ENCODE assay signal across 21 cellular contexts in the genomic region with DNA sequence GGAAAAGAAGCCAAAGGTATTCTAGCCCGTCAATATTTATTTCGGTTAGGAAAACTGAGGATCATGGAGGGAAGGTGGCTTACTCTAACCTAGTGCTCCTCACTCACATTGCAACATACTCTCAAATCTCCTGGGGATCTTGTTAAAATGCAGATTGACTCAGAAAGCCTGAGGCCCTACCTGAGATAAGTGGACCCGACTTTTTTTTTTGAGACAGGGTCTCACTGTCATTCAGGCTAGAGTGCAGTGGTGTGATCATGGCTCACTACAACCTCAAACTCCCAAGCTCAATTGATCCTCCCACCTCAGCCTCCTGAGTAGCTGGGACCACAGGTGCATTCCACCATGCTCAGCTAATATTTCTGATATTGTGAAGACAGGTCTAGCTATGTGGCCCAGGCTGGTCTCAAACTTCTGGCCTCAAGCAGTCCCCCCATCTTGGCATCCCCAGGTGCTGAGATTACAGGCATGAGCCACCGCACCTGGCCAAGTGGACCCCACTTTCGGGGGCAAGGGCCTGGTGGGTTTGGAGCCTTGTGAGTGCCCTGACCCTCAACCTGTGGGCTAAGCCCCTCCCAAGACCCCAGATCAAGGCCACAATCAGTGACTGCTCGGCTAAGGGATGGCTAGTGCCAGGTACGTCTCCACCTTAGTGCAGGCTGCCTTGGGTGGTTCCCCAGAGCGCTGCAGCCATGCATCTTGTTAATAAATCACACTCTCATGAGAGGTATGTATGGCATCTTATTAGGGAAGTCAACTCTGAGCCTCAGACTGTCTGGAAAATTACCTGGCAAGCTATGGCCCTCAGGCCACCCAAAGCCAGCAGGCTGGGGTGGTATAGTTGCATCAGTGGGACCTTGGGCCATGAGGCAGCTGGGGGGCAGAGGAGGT. TPM values are rescaled to one million over a fixed set of nuclear protein-coding genes. Genes with fewer than 3 reads are reported as not detected.
A peak's percentile ranks its signal among the peaks of the same experiment; 100 is the strongest.
DNase-seq lines count a peak whose midpoint lies in the region; ATAC-seq and TF ChIP-seq lines count a peak whose summit lies in the region.
"Had no signal": no experiment of that assay in that cellular context is flagged by ENCODE, and none has a peak within 500 bp of the region (broad histone marks: within the 10 kb centered on the region; RNA-seq: fewer than 3 reads in every experiment).

No MANE protein-coding gene starts in this region.

- no peak for TF ChIP-seq POLR2A in body of pancreas (IDR thresholded peaks at IDR 0.05)

- H3K36me3 ChIP-seq in body of pancreas (replicated peaks in 1 of 2; ENCODE audit: insufficient read depth in 1 of 2, low read depth in 2 of 2): no peaks in the 10 kb centered on the region
- H3K36me3 ChIP-seq: brain microvascular endothelial cell, heart right ventricle, SJSA1 had no signal

- intact Hi-C loops in body of pancreas (cut with DNase I): no loop called here

- H3K27me3 ChIP-seq in body of pancreas: no peaks in the 10 kb centered on the region
- H3K27me3 ChIP-seq: SJSA1 had no signal

- no peaks in the 10 kb centered on the region for H3K36me3 Mint-ChIP-seq in activated naive CD8-positive, alpha-beta T cell treated with anti-CD3 and anti-CD28 coated beads, Interleukin-2, amount 10 ng/mL, durations not matched to agents 7 days and 5 days
- no peaks in the 10 kb centered on the region for H3K36me3 Mint-ChIP-seq in activated naive CD8-positive, alpha-beta T cell treated with anti-CD3 and anti-CD28 coated beads, Interleukin-2, amount 50 U/mL, for 24 hours (ENCODE audit: low read depth)
- no peaks in the 10 kb centered on the region for H3K36me3 Mint-ChIP-seq in mesothelial cell of epicardium
- H3K36me3 Mint-ChIP-seq: CD4-positive, CD25-positive, alpha-beta regulatory T cell had no signal

- TF ChIP-seq CTCF in body of pancreas (IDR thresholded peaks at IDR 0.05): no peak
- TF ChIP-seq CTCF in mesothelial cell of epicardium (IDR thresholded peaks at IDR 0.05; ENCODE audit: unreplicated experiment): no peak

- 31 to 77% methylated on average over 3 to 8 of the region's 8 CpGs for WGBS in body of pancreas, 2 donors

- H3K9me3 ChIP-seq in body of pancreas: no peaks in the 10 kb centered on the region
- H3K9me3 ChIP-seq: heart right ventricle, SJSA1 had no signal

- H3K9me3 Mint-ChIP-seq in activated naive CD8-positive, alpha-beta T cell treated with anti-CD3 and anti-CD28 coated beads, Interleukin-2, amount 10 ng/mL, durations not matched to agents 7 days and 5 days: no peaks in the 10 kb centered on the region
- H3K9me3 Mint-ChIP-seq in activated naive CD8-positive, alpha-beta T cell treated with anti-CD3 and anti-CD28 coated beads, Interleukin-2, amount 50 U/mL, for 24 hours: no peaks in the 10 kb centered on the region
- H3K9me3 Mint-ChIP-seq in mesothelial cell of epicardium: no peaks in the 10 kb centered on the region

- H3K4me3 ChIP-seq in body of pancreas: no peak overlapping the region
- H3K4me3 ChIP-seq: heart right ventricle, SJSA1 had no signal

- H3K4me1 Mint-ChIP-seq in activated naive CD8-positive, alpha-beta T cell treated with anti-CD3 and anti-CD28 coated beads, Interleukin-2, amount 10 ng/mL, durations not matched to agents 7 days and 5 days: peaks cover 27% of the 10 kb centered on the region
- H3K4me1 Mint-ChIP-seq in activated naive CD8-positive, alpha-beta T cell treated with anti-CD3 and anti-CD28 coated beads, Interleukin-2, amount 50 U/mL, for 24 hours: peaks cover 30% of the 10 kb centered on the region
- peaks cover 28% of the 10 kb centered on the region for H3K4me1 Mint-ChIP-seq in mesothelial cell of epicardium

- peak overlapping the region; percentile 59 to 80 (median 68) for H3K27ac ChIP-seq in body of pancreas
- H3K27ac ChIP-seq: brain microvascular endothelial cell, heart right ventricle, SJSA1 had no signal

- H3K4me1 ChIP-seq in body of pancreas: peaks cover 79% of the 10 kb centered on the region

- no peak for ATAC-seq in activated naive CD8-positive, alpha-beta T cell treated with anti-CD3 and anti-CD28 coated beads, Interleukin-2, amount 10 ng/mL, durations not matched to agents 7 days and 5 days (ENCODE audit: low read depth)
- ATAC-seq in activated naive CD8-positive, alpha-beta T cell treated with anti-CD3 and anti-CD28 coated beads, Interleukin-2, amount 50 U/mL, for 24 hours: no peak
- no peak for ATAC-seq in body of pancreas
- ATAC-seq: heart right ventricle, right cardiac atrium had no signal

- H3K27ac Mint-ChIP-seq in activated naive CD8-positive, alpha-beta T cell treated with anti-CD3 and anti-CD28 coated beads, Interleukin-2, amount 10 ng/mL, durations not matched to agents 7 days and 5 days: no peak overlapping the region
- H3K27ac Mint-ChIP-seq in activated naive CD8-positive, alpha-beta T cell treated with anti-CD3 and anti-CD28 coated beads, Interleukin-2, amount 50 U/mL, for 24 hours: no peak overlapping the region
- peak overlapping the region; percentile 31 for H3K27ac Mint-ChIP-seq in mesothelial cell of epicardium
- H3K27ac Mint-ChIP-seq: CD4-positive, CD25-positive, alpha-beta regulatory T cell had no signal

- POLR2A ChIA-PET in activated naive CD8-positive, alpha-beta T cell treated with anti-CD3 and anti-CD28 coated beads, Interleukin-2, amount 10 ng/mL, durations not matched to agents 7 days and 5 days (lab: Charles Lee): interaction anchor here (0.9 to 1.5 kb wide), 2 partner anchors 32 to 99 kb away, joined by 3 read pairs; no protein-coding TSS in a partner anchor

- no peak overlapping the region for H3K4me3 Mint-ChIP-seq in activated naive CD8-positive, alpha-beta T cell treated with anti-CD3 and anti-CD28 coated beads, Interleukin-2, amount 10 ng/mL, durations not matched to agents 7 days and 5 days
- H3K4me3 Mint-ChIP-seq in activated naive CD8-positive, alpha-beta T cell treated with anti-CD3 and anti-CD28 coated beads, Interleukin-2, amount 50 U/mL, for 24 hours: no peak overlapping the region
- no peak overlapping the region for H3K4me3 Mint-ChIP-seq in mesothelial cell of epicardium
- H3K4me3 Mint-ChIP-seq: CD4-positive, CD25-positive, alpha-beta regulatory T cell had no signal

- H3K27me3 Mint-ChIP-seq in activated naive CD8-positive, alpha-beta T cell treated with anti-CD3 and anti-CD28 coated beads, Interleukin-2, amount 10 ng/mL, durations not matched to agents 7 days and 5 days: peaks cover 7% of the 10 kb centered on the region
- H3K27me3 Mint-ChIP-seq in activated naive CD8-positive, alpha-beta T cell treated with anti-CD3 and anti-CD28 coated beads, Interleukin-2, amount 50 U/mL, for 24 hours: peaks cover 5% of the 10 kb centered on the region
- H3K27me3 Mint-ChIP-seq in mesothelial cell of epicardium (ENCODE audit: low read depth): peaks cover 22% of the 10 kb centered on the region

- peak; percentile 12 for DNase-seq in activated naive CD8-positive, alpha-beta T cell treated with anti-CD3 and anti-CD28 coated beads, Interleukin-2, amount 10 ng/mL, durations not matched to agents 7 days and 5 days
- no peak for DNase-seq in activated naive CD8-positive, alpha-beta T cell treated with anti-CD3 and anti-CD28 coated beads, Interleukin-2, amount 50 U/mL, for 24 hours
- DNase-seq in body of pancreas: no peak
- DNase-seq in mesothelial cell of epicardium (ENCODE audit: low spot score in 2 of 2, unreplicated experiment in 2 of 2): no peak
- DNase-seq in NCI-H1930 (lab: John Stamatoyannopoulos, UW): no peak
- DNase-seq in NCI-H2029 treated with DMSO at 0.1 percent for 48 hours (lab: John Stamatoyannopoulos, UW): no peak
- no peak for DNase-seq in UCSD-AML1 (lab: John Stamatoyannopoulos, UW; ENCODE audit: unreplicated experiment)
- no peak for DNase-seq in DMS 273 (lab: John Stamatoyannopoulos, UW; ENCODE audit: unreplicated experiment)
- DNase-seq: activated CD4-positive, alpha-beta T cell treated with anti-CD3 and anti-CD28 coated beads, Interleukin-2, amount 50 U/mL, for 48 hours; CD4-positive, CD25-positive, alpha-beta regulatory T cell; cortex of kidney; heart right ventricle; NCI-H774; nucleus accumbens; stimulated activated CD4-positive, alpha-beta T cell treated with anti-CD3 and anti-CD28 coated beads, Interleukin-15, amount 100 ng/mL, for 24 hours; substantia nigra; T-helper 2 cell had no signal

RNA-seq across cellular contexts. Expression of gene NEURL3, which starts 1.1 kb away (rescaled TPM):
- under 1 TPM in 1 of 2 experiments, not detected in 1; 0.17 TPM for total RNA-seq in activated naive CD8-positive, alpha-beta T cell treated with anti-CD3 and anti-CD28 coated beads, Interleukin-2, amount 10 ng/mL, durations not matched to agents 7 days and 5 days
- total RNA-seq in body of pancreas: 10 to 100 TPM; 40.7 to 71.2 TPM
- 0.13 TPM in 1 of 3 replicates, not detected in the others for total RNA-seq in mesothelial cell of epicardium
- total RNA-seq: CD4-positive, CD25-positive, alpha-beta regulatory T cell; H4; SJSA1 had no signal

RNA-seq across cellular contexts. Expression of gene ARID5A, which starts 30.3 kb away (rescaled TPM):
- total RNA-seq in activated naive CD8-positive, alpha-beta T cell treated with anti-CD3 and anti-CD28 coated beads, Interleukin-2, amount 10 ng/mL, durations not matched to agents 7 days and 5 days: 10 to 100 TPM; 62.1 to 62.8 TPM
- total RNA-seq in body of pancreas (1 to 10 TPM; 8.9 to 9.6 TPM), mesothelial cell of epicardium (4.1 to 4.7 TPM (median 4.7 TPM) in 3 replicates)

Comparison
In these comparisons a context has a peak if more than half of its experiments do, and no peak if none do; other contexts are left out.
1. RNA of gene NEURL3, which starts 1.1 kb away (total RNA-seq): 40.7 to 71.2 TPM in body of pancreas; 0.17 TPM in activated naive CD8-positive, alpha-beta T cell treated with anti-CD3 and anti-CD28 coated beads, Interleukin-2, amount 10 ng/mL, durations not matched to agents 7 days and 5 days and 0.13 TPM in mesothelial cell of epicardium; every median in the first group is over 10 times any median in the second.
2. RNA of gene ARID5A, which starts 30.3 kb away (total RNA-seq): 62.1 to 62.8 TPM in activated naive CD8-positive, alpha-beta T cell treated with anti-CD3 and anti-CD28 coated beads, Interleukin-2, amount 10 ng/mL, durations not matched to agents 7 days and 5 days; 8.9 to 9.6 TPM in body of pancreas and 4.1 to 4.7 TPM in mesothelial cell of epicardium; every median in the first group is over 4 times any median in the second.